ENCODE assay signal across 16 cellular contexts in the genomic region with DNA sequence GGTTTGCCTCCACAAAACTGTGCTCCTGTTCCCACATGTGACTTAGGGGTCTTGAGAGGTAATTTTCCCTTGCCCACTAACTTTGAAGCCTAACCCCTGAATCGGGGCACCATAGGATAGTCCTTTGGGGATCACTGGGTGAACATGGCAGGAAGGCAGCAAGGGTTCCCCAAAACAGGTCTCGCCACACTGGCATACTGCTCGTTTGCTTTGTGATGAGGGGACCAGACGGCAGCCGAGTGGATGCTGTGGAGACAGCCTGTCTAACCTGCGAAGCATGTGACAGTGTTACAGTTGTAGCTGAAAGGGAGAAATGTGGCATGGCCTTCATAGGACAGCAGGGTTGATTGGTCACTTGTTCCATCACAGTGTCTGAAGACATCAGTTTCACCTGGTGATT. TPM values are rescaled to one million over a fixed set of nuclear protein-coding genes. Genes with fewer than 3 reads are reported as not detected.
DNase-seq lines count a peak whose midpoint lies in the region; ATAC-seq and TF ChIP-seq lines count a peak whose summit lies in the region.
"Had no signal": no experiment of that assay in that cellular context is flagged by ENCODE, and none has a peak within 500 bp of the region (broad histone marks: within the 10 kb centered on the region; RNA-seq: fewer than 3 reads in every experiment).

No MANE protein-coding gene starts in this region.

- H3K27ac Mint-ChIP-seq in endothelial cell (ENCODE audit: unreplicated experiment) (peak overlapping the region; percentile 85), neural crest cell (ENCODE audit: unreplicated experiment) (peak overlapping the region; percentile 51)

- no peak for DNase-seq in left ventricle myocardium inferior
- no peak for DNase-seq in cardiac septum (ENCODE audit: low spot score)
- DNase-seq in endothelial cell (ENCODE audit: low spot score), result no peak
- no peak for DNase-seq in neural crest cell (ENCODE audit: low read depth, low spot score)
- DNase-seq in SHP77 (lab: John Stamatoyannopoulos, UW), result no peak
- no peak for DNase-seq in mesendoderm
- DNase-seq: activated effector memory CD4-positive, alpha-beta T cell treated with Interleukin-2 at 50 U/mL for 16 hours; aorta; glutamatergic neuron; midbrain; MM.1S had no signal

- H3K4me3 ChIP-seq in left ventricle myocardium inferior (no peak overlapping the region), subcutaneous abdominal adipose tissue (ENCODE audit: low read depth in 1 of 5, low read length in 5 of 5) (no peak overlapping the region), mesendoderm (ENCODE audit: low read length) (no peak overlapping the region)
- H3K4me3 ChIP-seq: uterus had no signal

- H3K9me3 ChIP-seq in left ventricle myocardium inferior (replicated peaks) (no peaks in the 10 kb centered on the region), subcutaneous abdominal adipose tissue (ENCODE audit: control insufficient read depth in 5 of 5, low read length in 5 of 5) (no peaks in the 10 kb centered on the region)
- H3K9me3 ChIP-seq: neutrophil, uterus had no signal

- H3K23ac ChIP-seq in mesendoderm (ENCODE audit: low read length), result no peak overlapping the region

- H2AK5ac ChIP-seq in mesendoderm (ENCODE audit: low read length), result no peak overlapping the region

- ATAC-seq in HG02588 (IDR thresholded peaks at IDR 0.05; ENCODE audit: unreplicated experiment), result no peak
- ATAC-seq: activated CD4-positive, CD25-positive, alpha-beta regulatory T cell treated with anti-CD3 and anti-CD28 coated beads, Interleukin-2, amount 50 U/mL, for 24 hours had no signal

- no peak for TF ChIP-seq CTCF in left ventricle myocardium inferior (IDR thresholded peaks at IDR 0.05; ENCODE audit: borderline replicate concordance)
- TF ChIP-seq CTCF in endothelial cell (IDR thresholded peaks at IDR 0.05; ENCODE audit: unreplicated experiment), result no peak
- no peak for TF ChIP-seq CTCF in neural crest cell (conservative IDR thresholded peaks at IDR 0.05)

- H2BK15ac ChIP-seq in mesendoderm (replicated peaks; ENCODE audit: low read depth), result no peak overlapping the region

- H3K9me3 Mint-ChIP-seq in endothelial cell (ENCODE audit: unreplicated experiment) (no peaks in the 10 kb centered on the region), neural crest cell (no peaks in the 10 kb centered on the region)

- no peak overlapping the region for H2BK120ac ChIP-seq in mesendoderm (ENCODE audit: low read depth, low read length)

- intact Hi-C loops in left ventricle myocardium inferior (cut with micrococcal nuclease) (loop anchor here (10.0 kb wide), 1 partner anchor 255 kb away; no protein-coding TSS in a partner anchor), cardiac septum (cut with DNase I) (loop anchor here (2.0 to 5.0 kb wide), 4 partner anchors 78 to 358 kb away; no protein-coding TSS in a partner anchor)

- no peak overlapping the region for H3K4ac ChIP-seq in mesendoderm (ENCODE audit: low read depth, low read length)

- H3K27me3 ChIP-seq in left ventricle myocardium inferior (ENCODE audit: low read depth), result no peaks in the 10 kb centered on the region
- no peaks in the 10 kb centered on the region for H3K27me3 ChIP-seq in subcutaneous abdominal adipose tissue (ENCODE audit: control insufficient read depth in 5 of 5, insufficient read depth in 4 of 5, low read length in 5 of 5)
- H3K27me3 ChIP-seq in mesendoderm (ENCODE audit: insufficient read depth, low read length, poor library complexity), result no peaks in the 10 kb centered on the region
- H3K27me3 ChIP-seq: neutrophil, uterus had no signal

- H3K27me3 Mint-ChIP-seq in endothelial cell (ENCODE audit: unreplicated experiment) (peaks cover 6% of the 10 kb centered on the region), neural crest cell (ENCODE audit: low read depth) (no peaks in the 10 kb centered on the region)

- peaks cover 56% of the 10 kb centered on the region for H3K36me3 Mint-ChIP-seq in endothelial cell (ENCODE audit: low read depth, unreplicated experiment)
- H3K36me3 Mint-ChIP-seq in neural crest cell (ENCODE audit: low read depth), result peaks cover 6% of the 10 kb centered on the region

- peak overlapping the region; percentile 88 for H3K27ac ChIP-seq in left ventricle myocardium inferior (replicated peaks)
- peak overlapping the region; percentile 51 for H3K27ac ChIP-seq in subcutaneous abdominal adipose tissue (ENCODE audit: low read depth, low read length)
- H3K27ac ChIP-seq in mesendoderm (ENCODE audit: low read depth, low read length), result no peak overlapping the region
- H3K27ac ChIP-seq: neutrophil had no signal

- no peak overlapping the region for H2BK5ac ChIP-seq in mesendoderm (ENCODE audit: low read length)

- H3K79me1 ChIP-seq in mesendoderm (ENCODE audit: low read length), result no peaks in the 10 kb centered on the region

- no peak overlapping the region for H3K18ac ChIP-seq in mesendoderm (ENCODE audit: low read length)

- H3K4me1 Mint-ChIP-seq in endothelial cell (ENCODE audit: unreplicated experiment) (peaks cover 25% of the 10 kb centered on the region), neural crest cell (peaks cover 15% of the 10 kb centered on the region)

- H3K56ac ChIP-seq in mesendoderm (ENCODE audit: low read length), result no peak overlapping the region

- H3K4me3 Mint-ChIP-seq in endothelial cell (ENCODE audit: unreplicated experiment), result no peak overlapping the region
- H3K4me3 Mint-ChIP-seq in neural crest cell, result no peak overlapping the region

- WGBS in mesendoderm (ENCODE audit: extremely low coverage, insufficient coverage, low lambda C conversion rate), result no CpG with 5 or more reads among the region's 6 CpGs

- H3K36me3 ChIP-seq in left ventricle myocardium inferior, result peaks cover 80% of the 10 kb centered on the region
- peaks cover 5 to 90% (median 83%) of the 10 kb centered on the region in 5 donors for H3K36me3 ChIP-seq in subcutaneous abdominal adipose tissue (ENCODE audit: control insufficient read depth in 5 of 5, insufficient read depth in 5 of 5, low read length in 5 of 5)
- peaks cover 2% of the 10 kb centered on the region for H3K36me3 ChIP-seq in mesendoderm (ENCODE audit: control insufficient read depth, insufficient read depth, low read length)
- H3K36me3 ChIP-seq: uterus had no signal

- H3K79me2 ChIP-seq in mesendoderm (ENCODE audit: control insufficient read depth, insufficient read depth, low read length), result no peaks in the 10 kb centered on the region

- H4K8ac ChIP-seq in mesendoderm (ENCODE audit: low read depth, low read length), result no peak overlapping the region

- H3K9ac ChIP-seq in subcutaneous abdominal adipose tissue (ENCODE audit: low read length in 5 of 5) (peak overlapping the region in 2 of 5 donors; percentile 12 to 53), mesendoderm (ENCODE audit: low read length) (no peak overlapping the region)

- H4K5ac ChIP-seq in mesendoderm (ENCODE audit: low read length), result no peak overlapping the region

- H3K4me2 ChIP-seq in mesendoderm (ENCODE audit: low read length), result no peak overlapping the region

- H3K4me1 ChIP-seq in left ventricle myocardium inferior (peaks cover 64% of the 10 kb centered on the region), subcutaneous abdominal adipose tissue (ENCODE audit: control insufficient read depth in 5 of 5, insufficient read depth in 5 of 5, low read length in 5 of 5) (peaks cover 0 to 25% (median 0%) of the 10 kb centered on the region in 5 donors), mesendoderm (ENCODE audit: control insufficient read depth, low read depth, low read length) (peaks cover 4% of the 10 kb centered on the region)
- H3K4me1 ChIP-seq: uterus had no signal

RNA-seq across cellular contexts. Expression of gene UBE3B, which starts 42.4 kb away (rescaled TPM):
- 56.0 TPM for total RNA-seq in left ventricle myocardium inferior
- total RNA-seq in cardiac septum, result 47.1 TPM
- 44.3 TPM for total RNA-seq in endothelial cell (ENCODE audit: unreplicated experiment)
- total RNA-seq in neural crest cell, result 35.9 and 38.7 TPM in 2 replicates
- polyA plus RNA-seq in mesendoderm (2013, experiment 1 of 2), result 13.1 TPM
- 13.5 TPM for polyA plus RNA-seq in mesendoderm (2013, experiment 2 of 2)

RNA-seq across cellular contexts. Expression of gene KCTD10, which starts 42.7 kb away (rescaled TPM):
- total RNA-seq in left ventricle myocardium inferior (21.5 TPM), cardiac septum (42.3 TPM), endothelial cell (ENCODE audit: unreplicated experiment) (128 TPM), neural crest cell (58.4 and 66.4 TPM in 2 replicates)
- polyA plus RNA-seq in mesendoderm (2013, experiment 1 of 2), result 53.1 TPM
- polyA plus RNA-seq in mesendoderm (2013, experiment 2 of 2), result 49.7 TPM

RNA-seq across cellular contexts. Expression of gene MMAB, which starts 53.5 kb away (rescaled TPM):
- total RNA-seq in left ventricle myocardium inferior (55.4 TPM), cardiac septum (41.3 TPM), endothelial cell (ENCODE audit: unreplicated experiment) (41.6 TPM), neural crest cell (84.9 and 95.6 TPM in 2 replicates)
- polyA plus RNA-seq in mesendoderm (2013, experiment 1 of 2), result 19.4 TPM
- 20.6 TPM for polyA plus RNA-seq in mesendoderm (2013, experiment 2 of 2)

RNA-seq across cellular contexts. Expression of gene MVK, which starts 53.8 kb away (rescaled TPM):
- total RNA-seq in left ventricle myocardium inferior, result 8.4 TPM
- total RNA-seq in cardiac septum, result 12.4 TPM
- total RNA-seq in endothelial cell (ENCODE audit: unreplicated experiment), result 40.7 TPM
- total RNA-seq in neural crest cell, result 59.3 and 63.9 TPM in 2 replicates
- 19.8 TPM for polyA plus RNA-seq in mesendoderm (2013, experiment 1 of 2)
- 19.5 TPM for polyA plus RNA-seq in mesendoderm (2013, experiment 2 of 2)
